In genomic region chr7:75414708-75415427, GRCh38 we compare ENCODE assay signal across 8 cellular contexts. TPM values are rescaled to one million over a fixed set of nuclear protein-coding genes. Genes with fewer than 3 reads are reported as not detected.
DNase-seq lines count a peak whose midpoint lies in the region; ATAC-seq, FAIRE-seq and TF ChIP-seq lines count a peak whose summit lies in the region.
"Not testable (repeated sequence)": the region's sequence is repeated elsewhere in the genome, so short reads cannot be mapped to it uniquely, and the experiment has no call there.

No MANE protein-coding gene starts in this region.

- POLR2A ChIA-PET in IMR-90 (lab: Charles Lee; ENCODE audit: unreplicated experiment); K562 (lab: Yijun Ruan, JAX): not testable (repeated sequence)

- not testable (repeated sequence) for H2AK9ac ChIP-seq in IMR-90 (replicated peaks; ENCODE audit: low read depth, low read length, poor library complexity)

- H3K4me1 ChIP-seq in IMR-90 (ENCODE audit: control insufficient read depth, insufficient read depth, low read length); K562 (replicated peaks in 1 of 2; ENCODE audit: control insufficient read depth in 2 of 2, insufficient read depth in 2 of 2, low read length in 2 of 2); spleen: not testable (repeated sequence)

- not testable (repeated sequence) for H3K4ac ChIP-seq in IMR-90 (ENCODE audit: low read depth, low read length)

- not testable (repeated sequence) for H3K79me2 ChIP-seq in K562 (ENCODE audit: control insufficient read depth, insufficient read depth, low read length)

- CTCF ChIA-PET in IMR-90 (lab: Yijun Ruan, JAX); K562 (lab: Yijun Ruan, JAX; ENCODE audit: low intra/inter-chr PET ratio): not testable (repeated sequence)

- in situ Hi-C loops in IMR-90 (cut with MboI; ENCODE audit: low sequenced_read_pairs); K562 (cut with MboI): not testable (repeated sequence)

- not testable (repeated sequence) for H2BK20ac ChIP-seq in IMR-90 (ENCODE audit: low read depth, low read length)

- peak; percentile 4 for ATAC-seq in IMR-90 (ENCODE audit: low read depth)
- ATAC-seq in K562 = not testable (repeated sequence)

- H3K27ac ChIP-seq in IMR-90 (ENCODE audit: insufficient read depth, low read length) = peak overlapping the region; percentile 20; the same call in 1 of the 2 replicates
- H3K27ac ChIP-seq in K562 (ENCODE audit: extremely low read depth, low read depth, low read length); spleen: not testable (repeated sequence)

- intact Hi-C loops in IMR-90 (cut with micrococcal nuclease); K562 (cut with micrococcal nuclease); spleen (cut with DNase I; ENCODE audit: low total_unique reads): not testable (repeated sequence)

- not testable (repeated sequence) for H4K5ac ChIP-seq in IMR-90 (ENCODE audit: low read depth, low read length)

- TF ChIP-seq EP300 in K562 (IDR thresholded peaks at IDR 0.05; ENCODE audit: low read length) = not testable (repeated sequence)

- not testable (repeated sequence) for BruUV-seq in IMR-90 (replicated peaks; lab: Mats Ljungman, UMichigan); K562 (replicated peaks; lab: Mats Ljungman, UMichigan)

- H3K56ac ChIP-seq in IMR-90 (ENCODE audit: extremely low read depth, insufficient read depth, low read length) = not testable (repeated sequence)

- H2BK120ac ChIP-seq in IMR-90 (ENCODE audit: low read depth, low read length) = not testable (repeated sequence)

- H3K9me1 ChIP-seq in IMR-90 (ENCODE audit: insufficient read depth, low read length); K562 (ENCODE audit: control insufficient read depth, insufficient read depth, low read length): not testable (repeated sequence)

- TF ChIP-seq RAD21 in IMR-90 (IDR thresholded peaks at IDR 0.05; ENCODE audit: low read length); K562 (CRISPR knock-in tag; conservative IDR thresholded peaks at IDR 0.05 in 1 of 2, IDR thresholded peaks at IDR 0.05 in 1 of 2): not testable (repeated sequence)

- not testable (repeated sequence) for H3K23ac ChIP-seq in IMR-90 (ENCODE audit: low read depth, low read length)

- not testable (repeated sequence) for H3K18ac ChIP-seq in IMR-90 (ENCODE audit: low read depth, low read length)

- not testable (repeated sequence) for H3K27me3 ChIP-seq in IMR-90 (ENCODE audit: control insufficient read depth, insufficient read depth, low read length); K562 (ENCODE audit: control insufficient read depth in 2 of 2, insufficient read depth in 2 of 2, low read length in 2 of 2); spleen (replicated peaks in 1 of 7)

- H2BK5ac ChIP-seq in IMR-90 (ENCODE audit: low read depth, low read length, poor library complexity, severe bottlenecking) = not testable (repeated sequence)

- DNase-seq in DMS 273 (lab: John Stamatoyannopoulos, UW; ENCODE audit: unreplicated experiment) (peak; percentile 77), IMR-90 (peak; percentile 45), SHP77 treated with DMSO at 0.1 percent for 48 hours (lab: John Stamatoyannopoulos, UW) (peak; percentile 2), fibroblast of mammary gland (ENCODE audit: low read depth) (peak; percentile 28), iris pigment epithelial cell (ENCODE audit: low read depth) (peak; percentile 3), spleen (peak; percentile 19)
- DNase-seq in activated CD8-positive, alpha-beta memory T cell treated with anti-CD3 and anti-CD28 coated beads, Interleukin-2, amount 50 U/mL, for 48 hours = peak; percentile 33
- DNase-seq in K562 (ENCODE audit: extremely low read depth in 1 of 4, low spot score in 3 of 4) = not testable (repeated sequence)

- not testable (repeated sequence) for H4K20me1 ChIP-seq in IMR-90 (ENCODE audit: insufficient read depth, low read length); K562 (replicated peaks; ENCODE audit: control insufficient read depth, insufficient read depth, low read length)

- H3K36me3 ChIP-seq in IMR-90 (ENCODE audit: control insufficient read depth, insufficient read depth, low read length) (peaks cover 24% of the 10 kb centered on the region), K562 (ENCODE audit: control insufficient read depth, insufficient read depth, low read length) (peaks cover 24% of the 10 kb centered on the region; the same call in 1 of the 3 replicates), spleen (peaks cover 0 to 53% (median 29%) of the 10 kb centered on the region in 6 donors)

- peak overlapping the region; percentile 17; the same call in 1 of the 2 replicates for H3K9ac ChIP-seq in IMR-90 (ENCODE audit: low read depth, low read length)
- H3K9ac ChIP-seq in K562 (ENCODE audit: insufficient read depth in 1 of 2, low read depth in 2 of 2, low read length in 2 of 2) = not testable (repeated sequence)

- not testable (repeated sequence) for H3K79me1 ChIP-seq in IMR-90 (ENCODE audit: low read depth in 1 of 2, low read length in 2 of 2)

- WGBS in IMR-90 (ENCODE audit: extremely low coverage in 2 of 2, insufficient read length in 1 of 2), 2 experiments = no CpG with 5 or more reads among the region's 13 CpGs
- WGBS in K562 (ENCODE audit: insufficient coverage, low coverage, missing lambda C conversion rate) = 87% methylated on average over 7 of the region's 13 CpGs
- 82 to 90% (median 82%) methylated on average over 8 to 13 of the region's 13 CpGs for WGBS in spleen, 5 donors

- not testable (repeated sequence) for H3K9me3 ChIP-seq in IMR-90 (ENCODE audit: control insufficient read depth, insufficient read depth, low read length); K562 (replicated peaks; ENCODE audit: control insufficient read depth, insufficient read depth, low read depth, low read length); spleen

- not testable (repeated sequence) for H3K4me2 ChIP-seq in IMR-90 (ENCODE audit: low read depth, low read length); K562 (ENCODE audit: insufficient read depth, low read length)

- not testable (repeated sequence) for FAIRE-seq in K562 (lab: Jason Lieb, UNC)

- H2AFZ ChIP-seq in IMR-90 (replicated peaks; ENCODE audit: low read length, poor library complexity); K562 (ENCODE audit: low read depth, low read length): not testable (repeated sequence)

- H3K4me3 ChIP-seq in IMR-90 (ENCODE audit: insufficient read depth, low read depth, low read length); K562; fibroblast of mammary gland (ENCODE audit: control insufficient read depth, low read depth, low read length); spleen: not testable (repeated sequence)

- H2AK5ac ChIP-seq in IMR-90 (ENCODE audit: low read depth, low read length) = not testable (repeated sequence)

- not testable (repeated sequence) for H2BK15ac ChIP-seq in IMR-90 (ENCODE audit: low read depth, low read length)

- TF ChIP-seq CTCF in IMR-90 (conservative IDR thresholded peaks at IDR 0.05; ENCODE audit: low read depth, low read length); K562 (IDR thresholded peaks at IDR 0.05 in 2 of 3, conservative IDR thresholded peaks at IDR 0.05 in 1 of 3; ENCODE audit: insufficient read depth in 2 of 3, low read depth in 1 of 3, low read length in 3 of 3); fibroblast of mammary gland (conservative IDR thresholded peaks at IDR 0.05; ENCODE audit: control insufficient read depth, insufficient read depth, low read depth, low read length); spleen (IDR thresholded peaks at IDR 0.05 in 8 of 11, conservative IDR thresholded peaks at IDR 0.05 in 3 of 11): not testable (repeated sequence)

- not testable (repeated sequence) for H3K14ac ChIP-seq in IMR-90 (replicated peaks; ENCODE audit: low read depth, low read length)

- not testable (repeated sequence) for TF ChIP-seq POLR2A in IMR-90 (IDR thresholded peaks at IDR 0.05; ENCODE audit: low read depth, low read length); spleen (IDR thresholded peaks at IDR 0.05)
- peak; percentile 60 for TF ChIP-seq POLR2A in K562 (conservative IDR thresholded peaks at IDR 0.05)

- dilution Hi-C loops in IMR-90 (cut with HindIII; ENCODE audit: low sequenced_read_pairs, unreplicated experiment) = not testable (repeated sequence)

- not testable (repeated sequence) for H4K8ac ChIP-seq in IMR-90 (ENCODE audit: low read depth in 2 of 2, low read length in 2 of 2)

- H4K91ac ChIP-seq in IMR-90 (ENCODE audit: insufficient read depth, low read depth, low read length) = not testable (repeated sequence)

RNA-seq across cellular contexts. Expression of gene TRIM73, which starts 19.4 kb away (rescaled TPM):
- 0.18 and 0.28 TPM in 2 replicates for total RNA-seq in IMR-90 (2012; rRNA removed)
- polyA plus RNA-seq in IMR-90 (2012; rRNA removed) = 0.72 and 0.84 TPM in 2 replicates
- 0.03 and 0.15 TPM in 2 replicates for polyA plus RNA-seq in IMR-90 (2012; cell fraction: cytosol; rRNA removed)
- polyA plus RNA-seq in IMR-90 (2012; cell fraction: nucleus; rRNA removed; ENCODE audit: low replicate concordance) = 8.0 and 10.1 TPM in 2 replicates
- 1.1 and 4.1 TPM in 2 replicates for total RNA-seq in K562 (2011; cell fraction: chromatin; rRNA removed; ENCODE audit: low replicate concordance)
- total RNA-seq in K562 (2011; cell fraction: nucleolus; rRNA removed) = 2.1 and 3.0 TPM in 2 replicates
- total RNA-seq in K562 (2011; cell fraction: nucleoplasm; rRNA removed) = 1.9 and 2.1 TPM in 2 replicates
- total RNA-seq in K562 (2014; rRNA removed) = 0.64 and 1.2 TPM in 2 replicates
- 0.04 TPM in 1 of 2 replicates, not detected in the other for total RNA-seq in K562 (2014; rRNA removed; fragmentation: Illumina TruSeq; extraction: Trizol)
- 0.41 and 0.80 TPM in 2 replicates for total RNA-seq in K562 (2015; rRNA removed; fragmentation: Illumina TruSeq; extraction: Trizol)
- total RNA-seq in K562 (2021) = 1.2 and 1.4 TPM in 2 replicates
- 0.30 TPM in 1 of 2 replicates, not detected in the other for polyA plus RNA-seq in K562 (2011; rRNA removed)
- polyA plus RNA-seq in K562 (2011; cell fraction: cytosol; rRNA removed) = 0.03 and 0.42 TPM in 2 replicates
- 1.8 and 4.8 TPM in 2 replicates for polyA plus RNA-seq in K562 (2011; cell fraction: nucleus; rRNA removed)
- 0.52 and 4.5 TPM in 2 replicates for polyA plus RNA-seq in K562 (2012)
- 0.15 TPM in 1 of 2 replicates, not detected in the other for polyA plus RNA-seq in K562 (2014; fragmentation: Illumina TruSeq; extraction: Trizol)
- not detected for polyA plus RNA-seq in K562 (2014; fragmentation: Nextera tagmentation; extraction: Ambion mirVana)
- polyA plus RNA-seq in K562 (2014; rRNA removed) = 0.28 and 0.90 TPM in 2 replicates
- polyA minus RNA-seq in K562 (2011; rRNA and poly(A)+ RNA removed) = 0.14 TPM in 1 of 2 replicates, not detected in the other
- not detected in 2 replicates for polyA minus RNA-seq in K562 (2011; cell fraction: cytosol; rRNA and poly(A)+ RNA removed)
- 0.40 and 0.44 TPM in 2 replicates for polyA minus RNA-seq in K562 (2011; cell fraction: nucleus; rRNA and poly(A)+ RNA removed)
- 1 to 10 TPM; 2.4 to 7.7 (median 6.0) TPM for total RNA-seq in spleen
- 1 to 10 TPM; 2.8 to 3.8 (median 3.0) TPM for polyA plus RNA-seq in spleen
